Comparison of ENCODE assay signal across 1 cellular context in genomic region chr5:5421961-5422818, GRCh38.
TF ChIP-seq lines count a peak whose summit lies in the region.

TSS of gene ICE1 (plus strand) at chr5:5422677. CDS start at chr5:5422916, 239 bp downstream.

TF ChIP-seq in H1, 55 proteins besides CTCF, POLR2A, EP300 and RAD21:
- TF ChIP-seq TAF7 (optimal IDR thresholded peaks at IDR 0.05; ENCODE audit: borderline replicate concordance, low read depth, low read length) (peak; percentile 72), ASH2L (IDR thresholded peaks at IDR 0.05; ENCODE audit: low read length) (peak; percentile 62), TEAD4 (IDR thresholded peaks at IDR 0.05; ENCODE audit: low read depth, low read length) (peak; percentile 55), TAF1 (IDR thresholded peaks at IDR 0.05; ENCODE audit: low read depth, low read length) (peak; percentile 79), TCF12 (IDR thresholded peaks at IDR 0.05; ENCODE audit: low read depth, low read length) (no peak), JUN (IDR thresholded peaks at IDR 0.05; ENCODE audit: low read depth, low read length) (no peak), YY1 (IDR thresholded peaks at IDR 0.05; ENCODE audit: low read depth, low read length) (0 out of 2 replicates have a peak, but pooled peaks have one; percentile 11), SP1 (IDR thresholded peaks at IDR 0.05; ENCODE audit: low read depth, low read length) (peak; percentile 84), BRCA1 (IDR thresholded peaks at IDR 0.05; ENCODE audit: low read depth, low read length) (peak; percentile 17; the same call in 1 of the 2 replicates), CTBP2 (IDR thresholded peaks at IDR 0.05; ENCODE audit: borderline replicate concordance, insufficient read depth, insufficient read length, low read length) (peak; percentile 37), EGR1 (IDR thresholded peaks at IDR 0.05; ENCODE audit: borderline replicate concordance, low read depth, low read length) (peak; percentile 54; the same call in 1 of the 2 replicates), CEBPB (IDR thresholded peaks at IDR 0.05; ENCODE audit: low read depth, low read length) (no peak), CREB1 (IDR thresholded peaks at IDR 0.05) (peak; percentile 98), POLR2AphosphoS5 (IDR thresholded peaks at IDR 0.05; ENCODE audit: low read depth, low read length) (peak; percentile 83), TBP (IDR thresholded peaks at IDR 0.05; ENCODE audit: low read depth, low read length) (peak; percentile 48), SUZ12 (IDR thresholded peaks at IDR 0.05; ENCODE audit: low read length) (no peak), POU5F1 (IDR thresholded peaks at IDR 0.05; ENCODE audit: low read depth, low read length) (no peak), E2F6 (IDR thresholded peaks at IDR 0.05) (peak; percentile 46; the same call in 1 of the 2 replicates), MAFK (IDR thresholded peaks at IDR 0.05; ENCODE audit: low read depth, low read length) (no peak), KDM5A (IDR thresholded peaks at IDR 0.05; ENCODE audit: low read length) (peak; percentile 24; the same call in 1 of the 2 replicates), NRF1 (IDR thresholded peaks at IDR 0.05; ENCODE audit: low read depth, low read length) (no peak), RBBP5 (IDR thresholded peaks at IDR 0.05; ENCODE audit: borderline replicate concordance, low read depth, low read length) (peak; percentile 35; the same call in 1 of the 2 replicates), SRF (IDR thresholded peaks at IDR 0.05; ENCODE audit: low read depth, low read length) (peak; percentile 29; the same call in 1 of the 2 replicates), GABPA (IDR thresholded peaks at IDR 0.05; ENCODE audit: borderline replicate concordance, insufficient read depth, low read length) (no peak), SIRT6 (IDR thresholded peaks at IDR 0.05; ENCODE audit: low read length) (no peak), SIX5 (IDR thresholded peaks at IDR 0.05; ENCODE audit: low read depth, low read length) (peak; percentile 52), PHF8 (conservative IDR thresholded peaks at IDR 0.05; ENCODE audit: low read depth, low read length) (peak; percentile 78), KDM4A (IDR thresholded peaks at IDR 0.05; ENCODE audit: low read depth, low read length, severe bottlenecking) (peak; percentile 74), NANOG (IDR thresholded peaks at IDR 0.05; ENCODE audit: insufficient read depth, low read depth, low read length, poor library complexity, severe bottlenecking) (peak; percentile 40), SP2 (IDR thresholded peaks at IDR 0.05; ENCODE audit: low read length) (no peak), SIN3A (conservative IDR thresholded peaks at IDR 0.05 in 1 of 2, IDR thresholded peaks at IDR 0.05 in 1 of 2; ENCODE audit: low read depth in 1 of 2, low read length in 2 of 2) (peak; percentile 72 to 90; a peak in 2 of 4 replicates), CHD2 (IDR thresholded peaks at IDR 0.05; ENCODE audit: low read length) (no peak), SP4 (IDR thresholded peaks at IDR 0.05; ENCODE audit: low read length) (peak; percentile 99)
- TF ChIP-seq, protein P1, sequence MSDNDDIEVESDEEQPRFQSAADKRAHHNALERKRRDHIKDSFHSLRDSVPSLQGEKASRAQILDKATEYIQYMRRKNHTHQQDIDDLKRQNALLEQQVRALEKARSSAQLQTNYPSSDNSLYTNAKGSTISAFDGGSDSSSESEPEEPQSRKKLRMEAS (IDR thresholded peaks at IDR 0.05) = peak; percentile 79
- TF ChIP-seq, protein P2, sequence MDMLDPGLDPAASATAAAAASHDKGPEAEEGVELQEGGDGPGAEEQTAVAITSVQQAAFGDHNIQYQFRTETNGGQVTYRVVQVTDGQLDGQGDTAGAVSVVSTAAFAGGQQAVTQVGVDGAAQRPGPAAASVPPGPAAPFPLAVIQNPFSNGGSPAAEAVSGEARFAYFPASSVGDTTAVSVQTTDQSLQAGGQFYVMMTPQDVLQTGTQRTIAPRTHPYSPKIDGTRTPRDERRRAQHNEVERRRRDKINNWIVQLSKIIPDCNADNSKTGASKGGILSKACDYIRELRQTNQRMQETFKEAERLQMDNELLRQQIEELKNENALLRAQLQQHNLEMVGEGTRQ (IDR thresholded peaks at IDR 0.05; ENCODE audit: low read length) = peak; percentile 61; the same call in 1 of the 2 replicates
